Comparison of ENCODE assay signal across 11 cellular contexts in the genomic region with DNA sequence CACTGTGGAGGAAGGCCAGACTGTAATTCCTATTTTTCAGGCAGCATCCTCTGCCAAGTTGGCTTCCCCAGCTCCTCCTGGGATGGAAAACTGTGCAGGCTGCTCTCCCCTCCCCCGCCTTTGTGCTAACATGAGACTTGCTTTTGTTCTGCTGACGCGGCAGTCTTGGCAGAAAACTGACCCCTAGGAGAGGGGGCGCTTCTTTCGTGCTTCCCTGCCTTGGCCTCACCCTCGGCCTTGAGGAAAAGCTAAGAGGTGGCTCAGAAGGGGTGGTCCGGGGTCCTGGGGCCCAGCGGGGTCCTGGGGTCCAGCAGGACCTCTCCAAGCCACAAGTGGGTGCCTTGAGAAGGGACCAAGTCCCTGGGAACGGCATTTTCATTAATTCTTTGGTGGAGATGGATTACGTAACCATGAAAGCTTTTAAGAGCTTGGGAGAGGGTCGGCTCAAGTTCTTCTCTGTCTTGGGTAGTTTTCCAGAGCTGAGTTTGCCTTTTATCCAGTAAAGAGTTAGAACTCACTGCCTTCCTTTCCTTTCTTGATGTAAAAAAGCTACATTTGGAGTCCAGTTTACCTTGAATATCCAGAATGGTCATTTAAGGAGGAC. TPM values are rescaled to one million over a fixed set of nuclear protein-coding genes. Genes with fewer than 3 reads are reported as not detected.
DNase-seq lines count a peak whose midpoint lies in the region; ATAC-seq and TF ChIP-seq lines count a peak whose summit lies in the region.
"Had no signal": no experiment of that assay in that cellular context is flagged by ENCODE, and none has a peak within 500 bp of the region (broad histone marks: within the 10 kb centered on the region; RNA-seq: fewer than 3 reads in every experiment).

No MANE protein-coding gene starts in this region.

- peak overlapping the region in 2 of 3 experiments; percentile 11 to 66 for H3K4me3 Mint-ChIP-seq in nephron
- H3K4me3 Mint-ChIP-seq: dendritic cell treated with granulocyte-macrophage colony-stimulating factor and Interleukin-4, amounts not matched to agents 40 ng/mL and 50 ng/mL, for 4 days had no signal

- ATAC-seq in GM21390 (IDR thresholded peaks at IDR 0.05; ENCODE audit: unreplicated experiment) = no peak

- peaks cover 85% of the 10 kb centered on the region for H3K4me1 Mint-ChIP-seq in nephron

- TF ChIP-seq CTCF in nephron (IDR thresholded peaks at IDR 0.05; ENCODE audit: unreplicated experiment in 3 of 3) = no peak
- TF ChIP-seq CTCF in tibial nerve (IDR thresholded peaks at IDR 0.05) = peak in 1 of 5 experiments; percentile 36

- H3K27ac ChIP-seq in tibial nerve = peak overlapping the region; percentile 79 to 97 (median 94)
- H3K27ac ChIP-seq: WERI-Rb-1 had no signal

- H3K36me3 ChIP-seq in tibial nerve = peaks cover 0 to 6% (median 0%) of the 10 kb centered on the region in 3 donors
- H3K36me3 ChIP-seq: WERI-Rb-1 had no signal

- in situ Hi-C loops in ACHN (cut with HindIII; ENCODE audit: low pct_ligation_motif_present, low pct_unique_long_range_greater_than_20kb, low sequenced_read_pairs) = no loop called here

- H3K4me1 ChIP-seq in tibial nerve = peaks cover 0 to 87% (median 29%) of the 10 kb centered on the region in 4 donors

- H3K9me3 Mint-ChIP-seq in nephron = peaks cover 5% of the 10 kb centered on the region
- H3K9me3 Mint-ChIP-seq: dendritic cell treated with granulocyte-macrophage colony-stimulating factor and Interleukin-4, amounts not matched to agents 40 ng/mL and 50 ng/mL, for 4 days had no signal

- no peaks in the 10 kb centered on the region for H3K27me3 ChIP-seq in tibial nerve

- TF ChIP-seq POLR2A in tibial nerve (IDR thresholded peaks at IDR 0.05) (peak in 1 of 2 donors; percentile 28), erythroblast (IDR thresholded peaks at IDR 0.05; ENCODE audit: low read length) (no peak)

- no peaks in the 10 kb centered on the region for H3K27me3 Mint-ChIP-seq in nephron (ENCODE audit: low read depth)

- H3K9me3 ChIP-seq in tibial nerve = no peaks in the 10 kb centered on the region

- H3K36me3 Mint-ChIP-seq in nephron (ENCODE audit: low read depth) = peaks cover 74% of the 10 kb centered on the region

- no peak overlapping the region for H3K4me3 ChIP-seq in tibial nerve

- peak overlapping the region; percentile 98 to 100 (median 100) for H3K27ac Mint-ChIP-seq in nephron
- H3K27ac Mint-ChIP-seq: dendritic cell treated with granulocyte-macrophage colony-stimulating factor and Interleukin-4, amounts not matched to agents 40 ng/mL and 50 ng/mL, for 4 days had no signal

- 22 to 26% methylated on average over 11 of the region's 11 CpGs for WGBS in tibial nerve, 2 donors

- TF ChIP-seq EP300 in tibial nerve (IDR thresholded peaks at IDR 0.05) = peak; percentile 33 to 96

- peak in 56 of 58 donors; percentile 18 to 90 (median 78) for DNase-seq in anterior cingulate cortex (lab: John Stamatoyannopoulos, UW)
- DNase-seq in globus pallidus (ENCODE audit: low spot score) = peak; percentile 94
- DNase-seq in tibial nerve (ENCODE audit: low spot score in 2 of 2) = peak; percentile 74 to 86
- no peak for DNase-seq in ACHN
- no peak for DNase-seq in SW 1271 (lab: John Stamatoyannopoulos, UW)
- no peak for DNase-seq in erythroblast (lab: John Stamatoyannopoulos, UW)
- DNase-seq: NCI-H510A, WERI-Rb-1 had no signal

RNA-seq across cellular contexts. Expression of a gene that starts 51.0 kb away (rescaled TPM):
- 10 to 100 TPM; 27.8 to 52.6 (median 44.4) TPM for total RNA-seq in tibial nerve

Comparison
In these comparisons a context has a peak if more than half of its experiments do, and no peak if none do; other contexts are left out.
1. DNase-seq: peak in anterior cingulate cortex (56 of 58), globus pallidus (single experiment) and tibial nerve (2 of 2); none in ACHN (single experiment), SW 1271 (0 of 2) and erythroblast (0 of 2).